Comparison of ENCODE assay signal across 1 cellular context in the genomic region with DNA sequence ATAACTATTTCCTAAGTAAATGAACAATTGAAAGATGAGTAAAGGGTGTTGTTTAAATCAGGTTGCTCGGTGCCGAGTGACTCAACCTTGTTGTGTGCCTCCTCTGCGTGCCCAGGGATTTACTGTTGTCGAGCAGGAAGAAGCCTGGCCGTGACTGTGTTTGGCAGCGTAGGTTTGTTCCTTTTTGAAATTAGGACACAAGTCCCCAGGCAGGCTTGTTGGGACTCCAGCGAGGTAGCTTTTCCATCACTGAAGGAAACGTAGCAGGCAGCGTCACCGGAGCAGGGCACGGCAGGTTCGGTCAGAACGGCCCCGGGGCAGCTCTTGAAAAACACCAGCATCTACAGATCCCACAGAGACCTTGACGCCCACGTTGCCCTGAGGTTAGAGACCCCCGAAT.
TF ChIP-seq lines count a peak whose summit lies in the region.

No MANE protein-coding gene starts in this region.

TF ChIP-seq in H1, 55 proteins besides CTCF, POLR2A, EP300 and RAD21 (continued from another document):
- no peak for TF ChIP-seq SUZ12 (IDR thresholded peaks at IDR 0.05; ENCODE audit: low read length)
- TF ChIP-seq, protein P1, sequence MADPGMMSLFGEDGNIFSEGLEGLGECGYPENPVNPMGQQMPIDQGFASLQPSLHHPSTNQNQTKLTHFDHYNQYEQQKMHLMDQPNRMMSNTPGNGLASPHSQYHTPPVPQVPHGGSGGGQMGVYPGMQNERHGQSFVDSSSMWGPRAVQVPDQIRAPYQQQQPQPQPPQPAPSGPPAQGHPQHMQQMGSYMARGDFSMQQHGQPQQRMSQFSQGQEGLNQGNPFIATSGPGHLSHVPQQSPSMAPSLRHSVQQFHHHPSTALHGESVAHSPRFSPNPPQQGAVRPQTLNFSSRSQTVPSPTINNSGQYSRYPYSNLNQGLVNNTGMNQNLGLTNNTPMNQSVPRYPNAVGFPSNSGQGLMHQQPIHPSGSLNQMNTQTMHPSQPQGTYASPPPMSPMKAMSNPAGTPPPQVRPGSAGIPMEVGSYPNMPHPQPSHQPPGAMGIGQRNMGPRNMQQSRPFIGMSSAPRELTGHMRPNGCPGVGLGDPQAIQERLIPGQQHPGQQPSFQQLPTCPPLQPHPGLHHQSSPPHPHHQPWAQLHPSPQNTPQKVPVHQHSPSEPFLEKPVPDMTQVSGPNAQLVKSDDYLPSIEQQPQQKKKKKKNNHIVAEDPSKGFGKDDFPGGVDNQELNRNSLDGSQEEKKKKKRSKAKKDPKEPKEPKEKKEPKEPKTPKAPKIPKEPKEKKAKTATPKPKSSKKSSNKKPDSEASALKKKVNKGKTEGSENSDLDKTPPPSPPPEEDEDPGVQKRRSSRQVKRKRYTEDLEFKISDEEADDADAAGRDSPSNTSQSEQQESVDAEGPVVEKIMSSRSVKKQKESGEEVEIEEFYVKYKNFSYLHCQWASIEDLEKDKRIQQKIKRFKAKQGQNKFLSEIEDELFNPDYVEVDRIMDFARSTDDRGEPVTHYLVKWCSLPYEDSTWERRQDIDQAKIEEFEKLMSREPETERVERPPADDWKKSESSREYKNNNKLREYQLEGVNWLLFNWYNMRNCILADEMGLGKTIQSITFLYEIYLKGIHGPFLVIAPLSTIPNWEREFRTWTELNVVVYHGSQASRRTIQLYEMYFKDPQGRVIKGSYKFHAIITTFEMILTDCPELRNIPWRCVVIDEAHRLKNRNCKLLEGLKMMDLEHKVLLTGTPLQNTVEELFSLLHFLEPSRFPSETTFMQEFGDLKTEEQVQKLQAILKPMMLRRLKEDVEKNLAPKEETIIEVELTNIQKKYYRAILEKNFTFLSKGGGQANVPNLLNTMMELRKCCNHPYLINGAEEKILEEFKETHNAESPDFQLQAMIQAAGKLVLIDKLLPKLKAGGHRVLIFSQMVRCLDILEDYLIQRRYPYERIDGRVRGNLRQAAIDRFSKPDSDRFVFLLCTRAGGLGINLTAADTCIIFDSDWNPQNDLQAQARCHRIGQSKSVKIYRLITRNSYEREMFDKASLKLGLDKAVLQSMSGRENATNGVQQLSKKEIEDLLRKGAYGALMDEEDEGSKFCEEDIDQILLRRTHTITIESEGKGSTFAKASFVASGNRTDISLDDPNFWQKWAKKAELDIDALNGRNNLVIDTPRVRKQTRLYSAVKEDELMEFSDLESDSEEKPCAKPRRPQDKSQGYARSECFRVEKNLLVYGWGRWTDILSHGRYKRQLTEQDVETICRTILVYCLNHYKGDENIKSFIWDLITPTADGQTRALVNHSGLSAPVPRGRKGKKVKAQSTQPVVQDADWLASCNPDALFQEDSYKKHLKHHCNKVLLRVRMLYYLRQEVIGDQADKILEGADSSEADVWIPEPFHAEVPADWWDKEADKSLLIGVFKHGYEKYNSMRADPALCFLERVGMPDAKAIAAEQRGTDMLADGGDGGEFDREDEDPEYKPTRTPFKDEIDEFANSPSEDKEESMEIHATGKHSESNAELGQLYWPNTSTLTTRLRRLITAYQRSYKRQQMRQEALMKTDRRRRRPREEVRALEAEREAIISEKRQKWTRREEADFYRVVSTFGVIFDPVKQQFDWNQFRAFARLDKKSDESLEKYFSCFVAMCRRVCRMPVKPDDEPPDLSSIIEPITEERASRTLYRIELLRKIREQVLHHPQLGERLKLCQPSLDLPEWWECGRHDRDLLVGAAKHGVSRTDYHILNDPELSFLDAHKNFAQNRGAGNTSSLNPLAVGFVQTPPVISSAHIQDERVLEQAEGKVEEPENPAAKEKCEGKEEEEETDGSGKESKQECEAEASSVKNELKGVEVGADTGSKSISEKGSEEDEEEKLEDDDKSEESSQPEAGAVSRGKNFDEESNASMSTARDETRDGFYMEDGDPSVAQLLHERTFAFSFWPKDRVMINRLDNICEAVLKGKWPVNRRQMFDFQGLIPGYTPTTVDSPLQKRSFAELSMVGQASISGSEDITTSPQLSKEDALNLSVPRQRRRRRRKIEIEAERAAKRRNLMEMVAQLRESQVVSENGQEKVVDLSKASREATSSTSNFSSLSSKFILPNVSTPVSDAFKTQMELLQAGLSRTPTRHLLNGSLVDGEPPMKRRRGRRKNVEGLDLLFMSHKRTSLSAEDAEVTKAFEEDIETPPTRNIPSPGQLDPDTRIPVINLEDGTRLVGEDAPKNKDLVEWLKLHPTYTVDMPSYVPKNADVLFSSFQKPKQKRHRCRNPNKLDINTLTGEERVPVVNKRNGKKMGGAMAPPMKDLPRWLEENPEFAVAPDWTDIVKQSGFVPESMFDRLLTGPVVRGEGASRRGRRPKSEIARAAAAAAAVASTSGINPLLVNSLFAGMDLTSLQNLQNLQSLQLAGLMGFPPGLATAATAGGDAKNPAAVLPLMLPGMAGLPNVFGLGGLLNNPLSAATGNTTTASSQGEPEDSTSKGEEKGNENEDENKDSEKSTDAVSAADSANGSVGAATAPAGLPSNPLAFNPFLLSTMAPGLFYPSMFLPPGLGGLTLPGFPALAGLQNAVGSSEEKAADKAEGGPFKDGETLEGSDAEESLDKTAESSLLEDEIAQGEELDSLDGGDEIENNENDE (IDR thresholded peaks at IDR 0.05; ENCODE audit: insufficient replicate concordance, low read length) = no peak
- no peak for TF ChIP-seq KDM4A (IDR thresholded peaks at IDR 0.05; ENCODE audit: low read depth, low read length, severe bottlenecking)
- no peak for TF ChIP-seq HDAC2 (IDR thresholded peaks at IDR 0.05; ENCODE audit: borderline replicate concordance in 1 of 2, low read depth in 2 of 2, low read length in 2 of 2)
- no peak for TF ChIP-seq SRF (IDR thresholded peaks at IDR 0.05; ENCODE audit: low read depth, low read length)
- no peak for TF ChIP-seq NRF1 (IDR thresholded peaks at IDR 0.05; ENCODE audit: low read depth, low read length)
- no peak for TF ChIP-seq KDM1A (IDR thresholded peaks at IDR 0.05; ENCODE audit: borderline replicate concordance, low read length)
- TF ChIP-seq SAP30 (IDR thresholded peaks at IDR 0.05; ENCODE audit: insufficient read depth, insufficient replicate concordance, low read length) = no peak
- no peak for TF ChIP-seq TAF1 (IDR thresholded peaks at IDR 0.05; ENCODE audit: low read depth, low read length)
